Comparison of ENCODE assay signal across 8 cellular contexts in the genomic region with DNA sequence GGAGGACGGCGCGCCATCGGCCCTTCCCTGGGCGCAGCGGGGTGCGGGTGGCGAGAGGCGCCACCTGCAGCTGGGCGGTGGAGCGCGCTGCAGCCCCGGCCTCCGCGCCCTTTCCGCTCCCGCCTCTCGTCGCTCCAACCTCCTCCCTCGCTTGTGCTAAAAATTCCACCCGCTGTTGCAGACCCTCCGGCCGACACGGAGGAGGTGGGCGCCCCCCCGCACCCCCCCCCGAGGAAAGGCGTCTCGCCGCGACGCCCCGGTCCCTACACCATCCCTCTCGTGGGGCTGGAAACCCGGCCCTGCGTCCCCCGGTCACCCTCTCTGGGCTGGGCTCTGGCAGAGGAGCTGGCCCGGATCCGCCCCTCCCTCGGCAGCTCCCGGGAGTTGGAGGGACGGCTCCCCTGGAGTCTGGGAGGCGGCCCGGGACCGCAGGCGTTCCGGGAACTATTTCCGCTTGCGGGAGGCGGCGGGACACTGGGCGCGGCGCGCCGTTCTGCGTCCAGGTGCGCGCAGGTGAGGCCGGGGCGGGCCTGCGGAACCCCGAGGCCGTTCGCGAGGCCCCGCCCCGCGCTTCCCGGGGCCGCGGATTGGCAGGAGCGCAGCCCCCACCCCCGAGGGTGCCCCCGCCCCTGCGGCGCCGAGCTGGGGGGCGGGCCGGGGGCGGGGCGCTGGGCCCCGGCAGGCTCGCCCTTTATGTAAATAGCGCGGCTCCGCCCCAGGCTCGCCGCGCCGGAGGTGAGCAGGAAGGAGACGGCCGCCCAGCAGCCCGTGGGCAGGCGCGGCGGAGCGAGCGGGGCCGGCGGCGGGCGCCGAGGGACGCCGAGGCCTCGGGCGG. TPM values are rescaled to one million over a fixed set of nuclear protein-coding genes. Genes with fewer than 3 reads are reported as not detected.
A peak's percentile ranks its signal among the peaks of the same experiment; 100 is the strongest.
DNase-seq lines count a peak whose midpoint lies in the region; ATAC-seq and TF ChIP-seq lines count a peak whose summit lies in the region.

A gene with protein sequence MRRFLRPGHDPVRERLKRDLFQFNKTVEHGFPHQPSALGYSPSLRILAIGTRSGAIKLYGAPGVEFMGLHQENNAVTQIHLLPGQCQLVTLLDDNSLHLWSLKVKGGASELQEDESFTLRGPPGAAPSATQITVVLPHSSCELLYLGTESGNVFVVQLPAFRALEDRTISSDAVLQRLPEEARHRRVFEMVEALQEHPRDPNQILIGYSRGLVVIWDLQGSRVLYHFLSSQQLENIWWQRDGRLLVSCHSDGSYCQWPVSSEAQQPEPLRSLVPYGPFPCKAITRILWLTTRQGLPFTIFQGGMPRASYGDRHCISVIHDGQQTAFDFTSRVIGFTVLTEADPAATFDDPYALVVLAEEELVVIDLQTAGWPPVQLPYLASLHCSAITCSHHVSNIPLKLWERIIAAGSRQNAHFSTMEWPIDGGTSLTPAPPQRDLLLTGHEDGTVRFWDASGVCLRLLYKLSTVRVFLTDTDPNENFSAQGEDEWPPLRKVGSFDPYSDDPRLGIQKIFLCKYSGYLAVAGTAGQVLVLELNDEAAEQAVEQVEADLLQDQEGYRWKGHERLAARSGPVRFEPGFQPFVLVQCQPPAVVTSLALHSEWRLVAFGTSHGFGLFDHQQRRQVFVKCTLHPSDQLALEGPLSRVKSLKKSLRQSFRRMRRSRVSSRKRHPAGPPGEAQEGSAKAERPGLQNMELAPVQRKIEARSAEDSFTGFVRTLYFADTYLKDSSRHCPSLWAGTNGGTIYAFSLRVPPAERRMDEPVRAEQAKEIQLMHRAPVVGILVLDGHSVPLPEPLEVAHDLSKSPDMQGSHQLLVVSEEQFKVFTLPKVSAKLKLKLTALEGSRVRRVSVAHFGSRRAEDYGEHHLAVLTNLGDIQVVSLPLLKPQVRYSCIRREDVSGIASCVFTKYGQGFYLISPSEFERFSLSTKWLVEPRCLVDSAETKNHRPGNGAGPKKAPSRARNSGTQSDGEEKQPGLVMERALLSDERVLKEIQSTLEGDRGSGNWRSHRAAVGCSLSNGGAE (plus strand): TSS at position 727 of the 835 bp plus-strand sequence. CDS start 17,730 bp downstream, outside the sequence.

- TF ChIP-seq POLR2A in spleen (IDR thresholded peaks at IDR 0.05): no peak

- peak; percentile 38 for DNase-seq in NCI-H1694 (lab: John Stamatoyannopoulos, UW)
- peak; percentile 78 for DNase-seq in T-helper 9 cell
- DNase-seq in astrocyte of the cerebellum (ENCODE audit: low read depth): no peak
- peak; percentile 96 for DNase-seq in spleen
- DNase-seq in SJCRH30: no peak

- TF ChIP-seq CTCF in GM12872 (IDR thresholded peaks at IDR 0.05; ENCODE audit: insufficient read depth, low read depth, low read length) (peak; percentile 49), astrocyte of the cerebellum (IDR thresholded peaks at IDR 0.05; ENCODE audit: low read depth, low read length, missing control alignments) (peak; percentile 32), spleen (IDR thresholded peaks at IDR 0.05 in 8 of 11, conservative IDR thresholded peaks at IDR 0.05 in 3 of 11) (peak in 10 of 11 experiments; percentile 33 to 69 (median 57))

- peak; percentile 88 for ATAC-seq in HG02798 (IDR thresholded peaks at IDR 0.05; ENCODE audit: poor library complexity, unreplicated experiment)

- intact Hi-C loops in spleen (cut with DNase I; ENCODE audit: low total_unique reads): no loop called here

- H3K4me1 ChIP-seq in spleen: peaks cover 7 to 42% (median 31%) of the 10 kb centered on the region in 6 donors
- no peaks in the 10 kb centered on the region for H3K4me1 ChIP-seq in SJCRH30

- in situ Hi-C loops in astrocyte of the cerebellum (cut with HindIII; ENCODE audit: low sequenced_read_pairs): no loop called here

- H3K9me3 ChIP-seq in spleen (no peaks in the 10 kb centered on the region), SJCRH30 (replicated peaks) (no peaks in the 10 kb centered on the region)

- H3K36me3 ChIP-seq in spleen (peaks cover 2 to 42% (median 19%) of the 10 kb centered on the region in 6 donors), SJCRH30 (peaks cover 21% of the 10 kb centered on the region)

- WGBS in spleen, 5 donors: 0 to 2% (median 1%) methylated on average over 45 to 108 of the region's 108 CpGs

- peak within 1 kb of the TSS; percentile 55 to 92 (median 84) for H3K27ac ChIP-seq in spleen
- H3K27ac ChIP-seq in SJCRH30: no peak within 1 kb of the TSS

- peaks cover 0 to 15% (median 0%) of the 10 kb centered on the region in 7 donors for H3K27me3 ChIP-seq in spleen (replicated peaks in 1 of 7)
- H3K27me3 ChIP-seq in SJCRH30: no peaks in the 10 kb centered on the region

- H3K4me3 ChIP-seq in astrocyte of the cerebellum (ENCODE audit: low read depth, low read length) (peak within 1 kb of the TSS; percentile 48), iPS-11a (ENCODE audit: low read depth, low read length) (peak within 1 kb of the TSS; percentile 62), spleen (peak within 1 kb of the TSS; percentile 68 to 92 (median 82)), SJCRH30 (no peak within 1 kb of the TSS)

RNA-seq across cellular contexts. Expression of the gene that starts here (rescaled TPM):
- total RNA-seq in spleen: 10 to 100 TPM; 44.0 to 97.8 (median 75.1) TPM
- 100 to 1,000 TPM in 1 of 3 donors, 10 to 100 TPM in 2; 28.6 to 153 (median 92.6) TPM for polyA plus RNA-seq in spleen
- total RNA-seq in SJCRH30 (2014; rRNA removed; shearing (Covaris generic)): not detected in 2 replicates

Comparison
In these comparisons a context has a peak if more than half of its experiments do, and no peak if none do; other contexts are left out.
1. RNA of the gene that starts here (total RNA-seq): 44.0 to 97.8 TPM in spleen; not detected in SJCRH30; every median in the first group is over 10 times any median in the second.
2. DNase-seq: peak in NCI-H1694 (single experiment), T-helper 9 cell (single experiment) and spleen (single experiment); none in astrocyte of the cerebellum (single experiment) and SJCRH30 (0 of 2).
3. Peak in every context shown above with its lines, with median percentiles within 50 percentile points of each other: CTCF ChIP-seq.